ENCODE assay signal across 8 cellular contexts in genomic region chr1:27772071-27772470, GRCh38. TPM values are rescaled to one million over a fixed set of nuclear protein-coding genes. Genes with fewer than 3 reads are reported as not detected.
DNase-seq lines count a peak whose midpoint lies in the region; ATAC-seq and TF ChIP-seq lines count a peak whose summit lies in the region.

No MANE protein-coding gene starts in this region.

- peaks cover 31% of the 10 kb centered on the region for H3K4me1 Mint-ChIP-seq in activated naive CD4-positive, alpha-beta T cell treated with anti-CD3 and anti-CD28 coated beads, Interleukin-2, amount 50 U/mL, for 24 hours
- H3K4me1 Mint-ChIP-seq in type B pancreatic cell (ENCODE audit: unreplicated experiment) = peaks cover 11% of the 10 kb centered on the region

- no peaks in the 10 kb centered on the region for H3K27me3 Mint-ChIP-seq in activated naive CD4-positive, alpha-beta T cell treated with anti-CD3 and anti-CD28 coated beads, Interleukin-2, amount 50 U/mL, for 24 hours
- H3K27me3 Mint-ChIP-seq in type B pancreatic cell = no peaks in the 10 kb centered on the region

- no peaks in the 10 kb centered on the region for H3K9me3 Mint-ChIP-seq in activated naive CD4-positive, alpha-beta T cell treated with anti-CD3 and anti-CD28 coated beads, Interleukin-2, amount 50 U/mL, for 24 hours
- no peaks in the 10 kb centered on the region for H3K9me3 Mint-ChIP-seq in type B pancreatic cell

- H3K36me3 Mint-ChIP-seq in activated naive CD4-positive, alpha-beta T cell treated with anti-CD3 and anti-CD28 coated beads, Interleukin-2, amount 50 U/mL, for 24 hours = peaks cover 5% of the 10 kb centered on the region
- H3K36me3 Mint-ChIP-seq in type B pancreatic cell = no peaks in the 10 kb centered on the region

- H3K27ac ChIP-seq in adrenal gland = peak overlapping the region; percentile 10 to 96 (median 81)
- peak overlapping the region; percentile 98 for H3K27ac ChIP-seq in lower lobe of right lung

- TF ChIP-seq POLR2A in adrenal gland (IDR thresholded peaks at IDR 0.05) = no peak

- H3K4me1 ChIP-seq in adrenal gland (replicated peaks in 1 of 2) (peaks cover 8 to 27% of the 10 kb centered on the region in 2 donors), lower lobe of right lung (peaks cover 34% of the 10 kb centered on the region)

- WGBS in adrenal gland, 4 donors = 27 to 38% (median 33%) methylated on average over 6 of the region's 6 CpGs

- H3K36me3 ChIP-seq in adrenal gland (replicated peaks in 1 of 2) (no peaks in the 10 kb centered on the region), lower lobe of right lung (peaks cover 6% of the 10 kb centered on the region)

- intact Hi-C loops in adrenal gland (cut with DNase I) (no loop called here), lower lobe of right lung (cut with DNase I) (no loop called here)

- H3K4me3 Mint-ChIP-seq in activated naive CD4-positive, alpha-beta T cell treated with anti-CD3 and anti-CD28 coated beads, Interleukin-2, amount 50 U/mL, for 24 hours = peak overlapping the region; percentile 93
- peak overlapping the region; percentile 92 for H3K4me3 Mint-ChIP-seq in type B pancreatic cell

- H3K27me3 ChIP-seq in adrenal gland = no peaks in the 10 kb centered on the region
- no peaks in the 10 kb centered on the region for H3K27me3 ChIP-seq in lower lobe of right lung (ENCODE audit: low read depth)

- H3K9me3 ChIP-seq in adrenal gland (replicated peaks in 1 of 3) (no peaks in the 10 kb centered on the region), lower lobe of right lung (no peaks in the 10 kb centered on the region)

- TF ChIP-seq CTCF in adrenal gland (IDR thresholded peaks at IDR 0.05) (no peak), lower lobe of right lung (IDR thresholded peaks at IDR 0.05) (no peak), type B pancreatic cell (conservative IDR thresholded peaks at IDR 0.05) (no peak)

- H3K27ac Mint-ChIP-seq in activated naive CD4-positive, alpha-beta T cell treated with anti-CD3 and anti-CD28 coated beads, Interleukin-2, amount 50 U/mL, for 24 hours = peak overlapping the region; percentile 98
- peak overlapping the region; percentile 93 for H3K27ac Mint-ChIP-seq in type B pancreatic cell

- ATAC-seq in lower lobe of right lung (no peak), HG03039 (IDR thresholded peaks at IDR 0.05; ENCODE audit: unreplicated experiment) (no peak)

- peak overlapping the region in 1 of 4 donors; percentile 72 for H3K4me3 ChIP-seq in adrenal gland
- H3K4me3 ChIP-seq in lower lobe of right lung = peak overlapping the region; percentile 95

- DNase-seq in activated naive CD4-positive, alpha-beta T cell treated with Interleukin-2 at 50 U/mL for 16 hours = no peak
- no peak for DNase-seq in adrenal gland
- DNase-seq in lower lobe of right lung = no peak
- DNase-seq in type B pancreatic cell (ENCODE audit: extremely low spot score, unreplicated experiment) = no peak
- DNase-seq in SHP77 treated with DMSO at 0.1 percent for 48 hours (lab: John Stamatoyannopoulos, UW) = no peak
- DNase-seq in NCI-H1048 (lab: John Stamatoyannopoulos, UW) = no peak

RNA-seq across cellular contexts. Expression of gene STX12, which starts 0.9 kb away (rescaled TPM):
- 10 to 100 TPM; 27.5 to 81.9 (median 55.4) TPM for total RNA-seq in adrenal gland
- 10 to 100 TPM; 18.4 to 72.1 (median 18.6) TPM for polyA plus RNA-seq in adrenal gland
- total RNA-seq in lower lobe of right lung = 91.0 TPM
- total RNA-seq in type B pancreatic cell (ENCODE audit: low replicate concordance) = 28.9 and 41.6 TPM in 2 replicates

RNA-seq across cellular contexts. Expression of gene FAM76A, which starts 46.3 kb away (rescaled TPM):
- total RNA-seq in adrenal gland = 10 to 100 TPM in 4 of 8 donors, 1 to 10 TPM in 4; 4.0 to 12.4 (median 9.8) TPM
- 1 to 10 TPM; 2.9 to 7.6 (median 4.9) TPM for polyA plus RNA-seq in adrenal gland
- total RNA-seq in lower lobe of right lung = 18.0 TPM
- 12.3 and 14.2 TPM in 2 replicates for total RNA-seq in type B pancreatic cell (ENCODE audit: low replicate concordance)

RNA-seq across cellular contexts. Expression of gene PPP1R8, which starts 58.5 kb away (rescaled TPM):
- total RNA-seq in adrenal gland (10 to 100 TPM; 20.7 to 63.5 (median 30.4) TPM), lower lobe of right lung (31.3 TPM), type B pancreatic cell (ENCODE audit: low replicate concordance) (53.9 and 54.9 TPM in 2 replicates)
- polyA plus RNA-seq in adrenal gland = 10 to 100 TPM; 16.9 to 45.0 (median 19.6) TPM
